9 cellular contexts compared by ENCODE assay signal in genomic region chr17:73976676-73977521, GRCh38.
A peak's percentile ranks its signal among the peaks of the same experiment; 100 is the strongest.
DNase-seq lines count a peak whose midpoint lies in the region; ATAC-seq and TF ChIP-seq lines count a peak whose summit lies in the region.
"Had no signal": no experiment of that assay in that cellular context is flagged by ENCODE, and none has a peak within 500 bp of the region (broad histone marks: within the 10 kb centered on the region; RNA-seq: fewer than 3 reads in every experiment).

No MANE protein-coding gene starts in this region.

- no peak for TF ChIP-seq POLR2A in erythroblast (IDR thresholded peaks at IDR 0.05; ENCODE audit: low read length)

- ATAC-seq in HG03520 (IDR thresholded peaks at IDR 0.05; ENCODE audit: unreplicated experiment), result no peak
- no peak for ATAC-seq in GM21825 (IDR thresholded peaks at IDR 0.05; ENCODE audit: unreplicated experiment)
- ATAC-seq: body of pancreas had no signal

- no peaks in the 10 kb centered on the region; the same call in 1 of the 2 replicates for H3K27me3 ChIP-seq in H7 (ENCODE audit: control insufficient read depth, insufficient read depth, low read length)
- H3K27me3 ChIP-seq: body of pancreas had no signal

- H3K4me3 ChIP-seq in H7 (ENCODE audit: insufficient read depth, low read depth, low read length), result no peak overlapping the region
- H3K4me3 ChIP-seq: body of pancreas had no signal

- H3K36me3 ChIP-seq in H7 (replicated peaks; ENCODE audit: control insufficient read depth, insufficient read depth, low read length), result no peaks in the 10 kb centered on the region

- DNase-seq in A172 (ENCODE audit: low spot score), result peak; percentile 67
- DNase-seq in H7, result peak; percentile 5
- DNase-seq in NCI-H446 (lab: John Stamatoyannopoulos, UW), result peak; percentile 65 to 88
- peak; percentile 10 to 16 for DNase-seq in erythroblast (lab: John Stamatoyannopoulos, UW)
- DNase-seq in dedifferentiated amniotic fluid mesenchymal stem cell (ENCODE audit: extremely low spot score), result no peak
- DNase-seq in activated gamma-delta T cell treated with Interleukin-2 at 50 U/mL for 16 hours, result no peak
- DNase-seq: body of pancreas had no signal

Comparison
In these comparisons a context has a peak if more than half of its experiments do, and no peak if none do; other contexts are left out.
1. DNase-seq: peak in A172 (single experiment), H7 (single experiment), NCI-H446 (2 of 2) and erythroblast (2 of 2); none in dedifferentiated amniotic fluid mesenchymal stem cell (single experiment) and activated gamma-delta T cell treated with Interleukin-2 at 50 U/mL for 16 hours (single experiment).